11 cellular contexts compared by ENCODE assay signal in genomic region chr5:35198096-35198495, GRCh38. TPM values are rescaled to one million over a fixed set of nuclear protein-coding genes. Genes with fewer than 3 reads are reported as not detected.
DNase-seq lines count a peak whose midpoint lies in the region; ATAC-seq and TF ChIP-seq lines count a peak whose summit lies in the region.
"Had no signal": no experiment of that assay in that cellular context is flagged by ENCODE, and none has a peak within 500 bp of the region (broad histone marks: within the 10 kb centered on the region; RNA-seq: fewer than 3 reads in every experiment).

No MANE protein-coding gene starts in this region.

- H3K9me3 ChIP-seq in HEK293 (ENCODE audit: control insufficient read depth, insufficient read depth, low read depth, low read length) (no peaks in the 10 kb centered on the region), SJCRH30 (replicated peaks) (no peaks in the 10 kb centered on the region), right cardiac atrium (ENCODE audit: control insufficient read depth, low read length) (peaks cover 2% of the 10 kb centered on the region), smooth muscle cell (replicated peaks; ENCODE audit: low read depth) (no peaks in the 10 kb centered on the region)

- peaks cover 11% of the 10 kb centered on the region for H3F3A ChIP-seq in smooth muscle cell (ENCODE audit: low read depth)

- peak overlapping the region; percentile 67 for H3K4me2 ChIP-seq in smooth muscle cell

- H3K36me3 ChIP-seq in HEK293 (ENCODE audit: control insufficient read depth in 2 of 2, insufficient read depth in 1 of 2, low read length in 2 of 2): no peaks in the 10 kb centered on the region
- no peaks in the 10 kb centered on the region for H3K36me3 ChIP-seq in SJCRH30
- no peaks in the 10 kb centered on the region for H3K36me3 ChIP-seq in smooth muscle cell (ENCODE audit: low read depth)

- peak; percentile 87 to 90 for ATAC-seq in right cardiac atrium
- no peak for ATAC-seq in HG02642 (IDR thresholded peaks at IDR 0.05; ENCODE audit: poor library complexity, unreplicated experiment)
- ATAC-seq: stimulated activated naive B cell treated with anti-CD40 and anti-IgM and Interleukin-4, amounts not matched to agents 10 μg/mL and 1 μg/mL and 100 μg/mL, for 72 hours had no signal

- H3K9ac ChIP-seq in smooth muscle cell (ENCODE audit: low read depth): no peak overlapping the region

- H3K27me3 ChIP-seq in SJCRH30 (no peaks in the 10 kb centered on the region), right cardiac atrium (ENCODE audit: control insufficient read depth, insufficient read depth) (no peaks in the 10 kb centered on the region), smooth muscle cell (ENCODE audit: low read depth) (no peaks in the 10 kb centered on the region)

- intact Hi-C loops in right cardiac atrium (cut with DNase I): loop anchor here in 2 of 4 donors (10.0 kb wide), 1 partner anchor 103 kb away; no protein-coding TSS in a partner anchor

- CTCF ChIA-PET in HEK293 (lab: Yijun Ruan, JAX): interaction anchor here (0.9 to 1.1 kb wide), 2 partner anchors 105 to 156 kb away, joined by 3 read pairs; no protein-coding TSS in a partner anchor

- H3K79me2 ChIP-seq in smooth muscle cell (ENCODE audit: low read depth): no peaks in the 10 kb centered on the region

- WGBS in right cardiac atrium: 5% methylated on average over 4 of the region's 4 CpGs
- WGBS in smooth muscle cell (ENCODE audit: low lambda C conversion rate): 33% methylated on average over 4 of the region's 4 CpGs

- H3K4me3 ChIP-seq in HEK293 (ENCODE audit: low read depth, low read length) (no peak overlapping the region), SJCRH30 (no peak overlapping the region), right cardiac atrium (ENCODE audit: low read length) (no peak overlapping the region), smooth muscle cell (no peak overlapping the region)

- H3K27ac ChIP-seq in HEK293 (ENCODE audit: extremely low read depth, low read depth, low read length) (no peak overlapping the region), SJCRH30 (peak overlapping the region; percentile 65), right cardiac atrium (ENCODE audit: low read length) (no peak overlapping the region), smooth muscle cell (ENCODE audit: low read depth) (peak overlapping the region; percentile 44)

- no peaks in the 10 kb centered on the region for H4K20me1 ChIP-seq in smooth muscle cell (ENCODE audit: low read depth)

- DNase-seq in SJCRH30 (peak; percentile 67 to 77), right cardiac atrium (peak; percentile 73 to 93 (median 90)), smooth muscle cell (lab: John Stamatoyannopoulos, UW; ENCODE audit: unreplicated experiment) (no peak), NCI-H2107 treated with DMSO at 0.1 percent for 48 hours (lab: John Stamatoyannopoulos, UW; ENCODE audit: unreplicated experiment) (no peak), GM10266 (ENCODE audit: extremely low spot score) (no peak)
- DNase-seq in stimulated activated CD4-positive, alpha-beta T cell treated with anti-CD3 and anti-CD28 coated beads, Interleukin-12 subunit alpha, Interleukin-12 subunit beta, amount 100 ng/mL, for 4 hours: no peak
- DNase-seq: stimulated activated naive B cell treated with anti-CD40 and anti-IgM and Interleukin-4, amounts not matched to agents 10 μg/mL and 1 μg/mL and 100 μg/mL, for 72 hours had no signal

- POLR2A ChIA-PET in HEK293 (lab: Yijun Ruan, JAX): no interaction called here

- H2AFZ ChIP-seq in smooth muscle cell (ENCODE audit: low read depth): no peak overlapping the region

- TF ChIP-seq CTCF in HEK293 (tag by site-specific recombination; IDR thresholded peaks at IDR 0.05) (no peak), smooth muscle cell (IDR thresholded peaks at IDR 0.05; ENCODE audit: borderline replicate concordance, insufficient read depth, poor library complexity, severe bottlenecking) (no peak), GM10266 (IDR thresholded peaks at IDR 0.05; ENCODE audit: control insufficient read depth, insufficient read depth, low read depth, missing control alignments) (no peak)

- peaks cover 12% of the 10 kb centered on the region for H3K4me1 ChIP-seq in HEK293 (ENCODE audit: control insufficient read depth, insufficient read depth, low read length)
- H3K4me1 ChIP-seq in SJCRH30: peaks cover 28% of the 10 kb centered on the region
- H3K4me1 ChIP-seq in right cardiac atrium (ENCODE audit: control insufficient read depth, insufficient read depth, low read length): peaks cover 9% of the 10 kb centered on the region
- H3K4me1 ChIP-seq in smooth muscle cell (ENCODE audit: low read depth): no peaks in the 10 kb centered on the region

TF ChIP-seq in HEK293, 187 proteins besides CTCF, POLR2A, EP300 and RAD21 (continues in another document):
- TF ChIP-seq ZNF792 (tag by site-specific recombination; IDR thresholded peaks at IDR 0.05) (no peak), ZNF670 (tag by site-specific recombination; IDR thresholded peaks at IDR 0.05; ENCODE audit: low read depth) (no peak), ZNF19 (tag by site-specific recombination; IDR thresholded peaks at IDR 0.05; ENCODE audit: low read depth) (no peak), FEZF1 (tag by site-specific recombination; IDR thresholded peaks at IDR 0.05) (peak; percentile 11; the same call in 1 of the 2 replicates), GLI2 (tag by site-specific recombination; IDR thresholded peaks at IDR 0.05; ENCODE audit: borderline replicate concordance, low read depth) (no peak), ZSCAN30 (tag by site-specific recombination; IDR thresholded peaks at IDR 0.05) (no peak), ZNF623 (tag by site-specific recombination; IDR thresholded peaks at IDR 0.05) (no peak), ZNF596 (tag by site-specific recombination; IDR thresholded peaks at IDR 0.05) (no peak), ZNF148 (tag by site-specific recombination; IDR thresholded peaks at IDR 0.05; ENCODE audit: borderline replicate concordance) (no peak), ZNF341 (tag by site-specific recombination; IDR thresholded peaks at IDR 0.05; ENCODE audit: low read depth) (no peak), ZIC2 (tag by site-specific recombination; IDR thresholded peaks at IDR 0.05) (peak; percentile 91), ZNF777 (tag by site-specific recombination; IDR thresholded peaks at IDR 0.05; ENCODE audit: borderline replicate concordance) (no peak), ZNF146 (tag by site-specific recombination; IDR thresholded peaks at IDR 0.05) (no peak), ZBTB48 (tag by site-specific recombination; IDR thresholded peaks at IDR 0.05) (peak; percentile 65)
- TF ChIP-seq, protein P1, sequence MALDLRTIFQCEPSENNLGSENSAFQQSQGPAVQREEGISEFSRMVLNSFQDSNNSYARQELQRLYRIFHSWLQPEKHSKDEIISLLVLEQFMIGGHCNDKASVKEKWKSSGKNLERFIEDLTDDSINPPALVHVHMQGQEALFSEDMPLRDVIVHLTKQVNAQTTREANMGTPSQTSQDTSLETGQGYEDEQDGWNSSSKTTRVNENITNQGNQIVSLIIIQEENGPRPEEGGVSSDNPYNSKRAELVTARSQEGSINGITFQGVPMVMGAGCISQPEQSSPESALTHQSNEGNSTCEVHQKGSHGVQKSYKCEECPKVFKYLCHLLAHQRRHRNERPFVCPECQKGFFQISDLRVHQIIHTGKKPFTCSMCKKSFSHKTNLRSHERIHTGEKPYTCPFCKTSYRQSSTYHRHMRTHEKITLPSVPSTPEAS (tag by site-specific recombination; IDR thresholded peaks at IDR 0.05): no peak
- TF ChIP-seq, protein P2, sequence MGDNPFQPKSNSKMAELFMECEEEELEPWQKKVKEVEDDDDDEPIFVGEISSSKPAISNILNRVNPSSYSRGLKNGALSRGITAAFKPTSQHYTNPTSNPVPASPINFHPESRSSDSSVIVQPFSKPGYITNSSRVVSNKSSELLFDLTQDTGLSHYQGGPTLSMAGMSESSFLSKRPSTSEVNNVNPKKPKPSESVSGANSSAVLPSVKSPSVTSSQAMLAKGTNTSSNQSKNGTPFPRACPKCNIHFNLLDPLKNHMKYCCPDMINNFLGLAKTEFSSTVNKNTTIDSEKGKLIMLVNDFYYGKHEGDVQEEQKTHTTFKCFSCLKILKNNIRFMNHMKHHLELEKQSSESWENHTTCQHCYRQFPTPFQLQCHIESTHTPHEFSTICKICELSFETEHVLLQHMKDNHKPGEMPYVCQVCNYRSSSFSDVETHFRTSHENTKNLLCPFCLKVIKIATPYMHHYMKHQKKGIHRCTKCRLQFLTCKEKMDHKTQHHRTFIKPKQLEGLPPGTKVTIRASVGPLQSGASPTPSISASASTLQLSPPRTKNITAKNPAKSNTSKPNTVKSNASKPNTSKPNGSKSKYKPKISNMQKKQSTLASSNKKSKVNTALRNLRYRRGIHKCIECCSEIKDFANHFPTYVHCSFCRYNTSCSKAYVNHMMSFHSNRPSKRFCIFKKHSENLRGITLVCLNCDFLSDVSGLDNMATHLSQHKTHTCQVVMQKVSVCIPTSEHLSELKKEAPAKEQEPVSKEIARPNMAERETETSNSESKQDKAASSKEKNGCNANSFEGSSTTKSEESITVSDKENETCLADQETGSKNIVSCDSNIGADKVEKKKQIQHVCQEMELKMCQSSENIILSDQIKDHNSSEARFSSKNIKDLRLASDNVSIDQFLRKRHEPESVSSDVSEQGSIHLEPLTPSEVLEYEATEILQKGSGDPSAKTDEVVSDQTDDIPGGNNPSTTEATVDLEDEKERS (tag by site-specific recombination; IDR thresholded peaks at IDR 0.05): no peak

RNA-seq across cellular contexts. Expression of gene PRLR, which starts 32.2 kb away (rescaled TPM):
- not detected in 2 replicates for total RNA-seq in SJCRH30 (2014; rRNA removed; shearing (Covaris generic))
- total RNA-seq in right cardiac atrium (1 to 10 TPM in 2 of 4 donors, under 1 TPM in 2; 0.88 to 1.7 (median 1.3) TPM), smooth muscle cell (19.0 and 47.4 TPM in 2 replicates)
- polyA plus RNA-seq in right cardiac atrium (0.20 TPM), smooth muscle cell (2.3 and 8.6 TPM in 2 replicates)
- total RNA-seq: activated CD8-positive, alpha-beta memory T cell treated with anti-CD3 and anti-CD28 coated beads for 36 hours; NCI-H460 had no signal

Comparison
In these comparisons a context has a peak if more than half of its experiments do, and no peak if none do; other contexts are left out.
1. H3K27ac ChIP-seq: peak in SJCRH30 (single experiment) and smooth muscle cell (single experiment); none in HEK293 (single experiment) and right cardiac atrium (single experiment).
2. DNase-seq: peak in SJCRH30 (2 of 2) and right cardiac atrium (3 of 3); none in smooth muscle cell (single experiment), stimulated activated CD4-positive, alpha-beta T cell treated with anti-CD3 and anti-CD28 coated beads, Interleukin-12 subunit alpha, Interleukin-12 subunit beta, amount 100 ng/mL, for 4 hours (single experiment), NCI-H2107 treated with DMSO at 0.1 percent for 48 hours (single experiment) and GM10266 (single experiment).